Comparison of ENCODE assay signal across 2 cellular contexts in the genomic region with DNA sequence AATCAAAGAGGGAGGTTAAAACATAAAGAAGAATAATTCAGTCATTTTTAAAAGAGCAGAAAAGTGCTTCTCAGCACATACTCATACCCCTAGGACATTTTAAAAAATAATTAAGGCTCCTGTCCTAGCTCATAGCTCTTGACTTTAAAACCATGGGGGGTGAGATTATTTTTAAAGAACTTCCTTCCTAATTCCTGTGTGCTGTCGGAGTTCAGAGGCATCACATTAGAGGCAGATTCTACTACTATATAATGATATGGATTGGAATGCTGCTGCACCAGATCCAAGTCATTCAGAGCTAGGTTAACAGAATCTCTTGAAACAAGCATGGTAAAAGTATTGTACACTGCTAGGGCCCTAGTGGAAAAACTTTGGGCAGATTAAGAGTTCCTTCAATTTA.
TF ChIP-seq lines count a peak whose summit lies in the region.

No MANE protein-coding gene starts in this region.

TF ChIP-seq in SK-N-SH, 30 proteins besides CTCF, POLR2A, EP300 and RAD21 (continued from another document):
- TF ChIP-seq, protein P1, sequence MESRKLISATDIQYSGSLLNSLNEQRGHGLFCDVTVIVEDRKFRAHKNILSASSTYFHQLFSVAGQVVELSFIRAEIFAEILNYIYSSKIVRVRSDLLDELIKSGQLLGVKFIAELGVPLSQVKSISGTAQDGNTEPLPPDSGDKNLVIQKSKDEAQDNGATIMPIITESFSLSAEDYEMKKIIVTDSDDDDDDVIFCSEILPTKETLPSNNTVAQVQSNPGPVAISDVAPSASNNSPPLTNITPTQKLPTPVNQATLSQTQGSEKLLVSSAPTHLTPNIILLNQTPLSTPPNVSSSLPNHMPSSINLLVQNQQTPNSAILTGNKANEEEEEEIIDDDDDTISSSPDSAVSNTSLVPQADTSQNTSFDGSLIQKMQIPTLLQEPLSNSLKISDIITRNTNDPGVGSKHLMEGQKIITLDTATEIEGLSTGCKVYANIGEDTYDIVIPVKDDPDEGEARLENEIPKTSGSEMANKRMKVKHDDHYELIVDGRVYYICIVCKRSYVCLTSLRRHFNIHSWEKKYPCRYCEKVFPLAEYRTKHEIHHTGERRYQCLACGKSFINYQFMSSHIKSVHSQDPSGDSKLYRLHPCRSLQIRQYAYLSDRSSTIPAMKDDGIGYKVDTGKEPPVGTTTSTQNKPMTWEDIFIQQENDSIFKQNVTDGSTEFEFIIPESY (IDR thresholded peaks at IDR 0.05; ENCODE audit: borderline replicate concordance, low read depth): no peak
- TF ChIP-seq, protein P2, sequence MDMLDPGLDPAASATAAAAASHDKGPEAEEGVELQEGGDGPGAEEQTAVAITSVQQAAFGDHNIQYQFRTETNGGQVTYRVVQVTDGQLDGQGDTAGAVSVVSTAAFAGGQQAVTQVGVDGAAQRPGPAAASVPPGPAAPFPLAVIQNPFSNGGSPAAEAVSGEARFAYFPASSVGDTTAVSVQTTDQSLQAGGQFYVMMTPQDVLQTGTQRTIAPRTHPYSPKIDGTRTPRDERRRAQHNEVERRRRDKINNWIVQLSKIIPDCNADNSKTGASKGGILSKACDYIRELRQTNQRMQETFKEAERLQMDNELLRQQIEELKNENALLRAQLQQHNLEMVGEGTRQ (IDR thresholded peaks at IDR 0.05; ENCODE audit: borderline replicate concordance, low read depth, low read length): no peak
- TF ChIP-seq ELF1 (IDR thresholded peaks at IDR 0.05): no peak
- no peak for TF ChIP-seq FOXJ3 (CRISPR knock-in tag; IDR thresholded peaks at IDR 0.05)
- TF ChIP-seq, protein P3, sequence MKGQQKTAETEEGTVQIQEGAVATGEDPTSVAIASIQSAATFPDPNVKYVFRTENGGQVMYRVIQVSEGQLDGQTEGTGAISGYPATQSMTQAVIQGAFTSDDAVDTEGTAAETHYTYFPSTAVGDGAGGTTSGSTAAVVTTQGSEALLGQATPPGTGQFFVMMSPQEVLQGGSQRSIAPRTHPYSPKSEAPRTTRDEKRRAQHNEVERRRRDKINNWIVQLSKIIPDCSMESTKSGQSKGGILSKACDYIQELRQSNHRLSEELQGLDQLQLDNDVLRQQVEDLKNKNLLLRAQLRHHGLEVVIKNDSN (IDR thresholded peaks at IDR 0.05; ENCODE audit: borderline replicate concordance, low read depth): no peak
- TF ChIP-seq JUND (IDR thresholded peaks at IDR 0.05): no peak

TF ChIP-seq in SK-N-SH treated with all-trans-retinoic acid at 6 μM for 48 hours, 23 proteins besides CTCF, POLR2A, EP300 and RAD21 (continued from another document):
- TF ChIP-seq, protein P4, sequence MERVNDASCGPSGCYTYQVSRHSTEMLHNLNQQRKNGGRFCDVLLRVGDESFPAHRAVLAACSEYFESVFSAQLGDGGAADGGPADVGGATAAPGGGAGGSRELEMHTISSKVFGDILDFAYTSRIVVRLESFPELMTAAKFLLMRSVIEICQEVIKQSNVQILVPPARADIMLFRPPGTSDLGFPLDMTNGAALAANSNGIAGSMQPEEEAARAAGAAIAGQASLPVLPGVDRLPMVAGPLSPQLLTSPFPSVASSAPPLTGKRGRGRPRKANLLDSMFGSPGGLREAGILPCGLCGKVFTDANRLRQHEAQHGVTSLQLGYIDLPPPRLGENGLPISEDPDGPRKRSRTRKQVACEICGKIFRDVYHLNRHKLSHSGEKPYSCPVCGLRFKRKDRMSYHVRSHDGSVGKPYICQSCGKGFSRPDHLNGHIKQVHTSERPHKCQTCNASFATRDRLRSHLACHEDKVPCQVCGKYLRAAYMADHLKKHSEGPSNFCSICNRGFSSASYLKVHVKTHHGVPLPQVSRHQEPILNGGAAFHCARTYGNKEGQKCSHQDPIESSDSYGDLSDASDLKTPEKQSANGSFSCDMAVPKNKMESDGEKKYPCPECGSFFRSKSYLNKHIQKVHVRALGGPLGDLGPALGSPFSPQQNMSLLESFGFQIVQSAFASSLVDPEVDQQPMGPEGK (CRISPR knock-in tag; IDR thresholded peaks at IDR 0.05; ENCODE audit: borderline replicate concordance): no peak
- TF ChIP-seq TCF4 (CRISPR knock-in tag; IDR thresholded peaks at IDR 0.05; ENCODE audit: borderline replicate concordance) (no peak), ZNF565 (CRISPR knock-in tag; conservative IDR thresholded peaks at IDR 0.05; ENCODE audit: low read depth) (no peak)
